In the genomic region with DNA sequence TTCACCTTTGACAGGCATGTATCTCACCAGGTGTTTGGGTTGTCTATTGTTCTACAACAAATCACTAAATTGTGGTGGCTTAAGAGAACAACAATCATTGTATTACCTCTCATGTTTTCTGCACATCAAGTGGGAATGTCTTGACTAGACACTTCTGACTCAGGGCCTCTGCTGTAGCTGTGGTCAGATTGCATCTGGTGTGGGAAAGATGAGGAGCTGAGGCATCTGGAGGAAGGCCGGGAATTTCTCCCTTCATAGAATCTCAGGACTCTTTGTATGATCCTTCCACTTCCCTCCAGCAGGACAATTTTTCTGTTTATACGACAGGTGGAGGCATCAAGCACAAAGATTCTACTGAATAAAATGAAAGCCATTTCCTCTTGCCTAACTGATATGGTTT, we compare ENCODE assay signal across 1 cellular context.
TF ChIP-seq lines count a peak whose summit lies in the region.

No MANE protein-coding gene starts in this region.

TF ChIP-seq in IMR-90, 13 proteins besides CTCF, POLR2A, EP300 and RAD21 (continued from another document):
- TF ChIP-seq, protein P1, sequence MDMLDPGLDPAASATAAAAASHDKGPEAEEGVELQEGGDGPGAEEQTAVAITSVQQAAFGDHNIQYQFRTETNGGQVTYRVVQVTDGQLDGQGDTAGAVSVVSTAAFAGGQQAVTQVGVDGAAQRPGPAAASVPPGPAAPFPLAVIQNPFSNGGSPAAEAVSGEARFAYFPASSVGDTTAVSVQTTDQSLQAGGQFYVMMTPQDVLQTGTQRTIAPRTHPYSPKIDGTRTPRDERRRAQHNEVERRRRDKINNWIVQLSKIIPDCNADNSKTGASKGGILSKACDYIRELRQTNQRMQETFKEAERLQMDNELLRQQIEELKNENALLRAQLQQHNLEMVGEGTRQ (IDR thresholded peaks at IDR 0.05; ENCODE audit: low read depth, low read length), result no peak
TF ChIP-seq in IMR-90: peak in this region for 0.
